27 cellular contexts compared by ENCODE assay signal in the genomic region with DNA sequence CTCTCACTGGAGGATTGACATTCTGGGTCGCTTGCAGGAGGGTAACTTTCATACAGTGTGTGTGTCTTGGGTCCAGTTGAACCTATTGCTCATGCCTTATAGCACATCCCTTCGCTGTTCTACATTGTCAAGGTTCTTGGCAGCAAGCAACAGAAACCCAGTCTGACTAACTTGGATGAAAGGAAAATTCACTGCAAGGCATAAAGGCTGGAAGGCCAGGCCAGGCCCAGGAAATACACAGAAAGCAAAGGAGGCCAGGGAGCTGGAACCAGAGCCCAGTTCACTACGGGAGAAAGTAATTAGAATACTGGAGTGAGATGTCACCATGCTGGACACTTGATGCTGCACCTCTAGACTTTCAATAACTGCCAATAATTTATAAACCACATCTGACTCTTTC.
DNase-seq lines count a peak whose midpoint lies in the region; ATAC-seq and TF ChIP-seq lines count a peak whose summit lies in the region.
"Had no signal": no experiment of that assay in that cellular context is flagged by ENCODE, and none has a peak within 500 bp of the region (broad histone marks: within the 10 kb centered on the region; RNA-seq: fewer than 3 reads in every experiment).

No MANE protein-coding gene starts in this region.

- peaks cover 60% of the 10 kb centered on the region for H3K4me1 Mint-ChIP-seq in activated T-cell treated with anti-CD3 and anti-CD28 coated beads, Interleukin-2, amount 50 U/mL, for 24 hours (ENCODE audit: low read depth)
- peaks cover 81% of the 10 kb centered on the region for H3K4me1 Mint-ChIP-seq in CD4-positive, alpha-beta T cell (ENCODE audit: low read depth)
- H3K4me1 Mint-ChIP-seq in activated CD8-positive, alpha-beta T cell treated with anti-CD3 and anti-CD28 coated beads for 36 hours (ENCODE audit: low read depth) = peaks cover 67% of the 10 kb centered on the region
- peaks cover 56 to 60% of the 10 kb centered on the region in 2 donors for H3K4me1 Mint-ChIP-seq in immature natural killer cell

- H3K27me3 Mint-ChIP-seq in activated T-cell treated with anti-CD3 and anti-CD28 coated beads, Interleukin-2, amount 50 U/mL, for 24 hours = no peaks in the 10 kb centered on the region
- H3K27me3 Mint-ChIP-seq in CD4-positive, alpha-beta T cell = no peaks in the 10 kb centered on the region
- H3K27me3 Mint-ChIP-seq in activated CD8-positive, alpha-beta T cell treated with anti-CD3 and anti-CD28 coated beads for 36 hours = no peaks in the 10 kb centered on the region
- peaks cover 1 to 11% (median 3%) of the 10 kb centered on the region in 3 donors for H3K27me3 Mint-ChIP-seq in immature natural killer cell (ENCODE audit: low read depth in 3 of 3)

- no peaks in the 10 kb centered on the region for H3K9me3 ChIP-seq in CD4-positive, alpha-beta T cell (ENCODE audit: control insufficient read depth, low read length)
- H3K9me3 ChIP-seq in GM23248 (ENCODE audit: low read depth) = no peaks in the 10 kb centered on the region
- H3K9me3 ChIP-seq: colonic mucosa, mucosa of descending colon, Peyer's patch had no signal

- H3K4me1 ChIP-seq in GM23248 (ENCODE audit: insufficient read depth) = no peaks in the 10 kb centered on the region
- H3K4me1 ChIP-seq: colonic mucosa, parathyroid adenoma had no signal

- intact Hi-C loops in CD4-positive, alpha-beta T cell (cut with DNase I, micrococcal nuclease) = no loop called here
- intact Hi-C loops in activated CD8-positive, alpha-beta T cell treated with anti-CD3 and anti-CD28 coated beads for 36 hours (cut with micrococcal nuclease) = no loop called here

- peak overlapping the region; percentile 22 for H3K27ac ChIP-seq in CD4-positive, alpha-beta T cell (ENCODE audit: low read depth, low read length)
- H3K27ac ChIP-seq in GM23248 = no peak overlapping the region
- H3K27ac ChIP-seq: colonic mucosa, epithelial cell of prostate, neural progenitor cell, parathyroid adenoma had no signal

- no peak overlapping the region for H3K4me3 ChIP-seq in GM23248
- H3K4me3 ChIP-seq: colonic mucosa, mucosa of descending colon, neural progenitor cell, Peyer's patch had no signal

- no peak for ATAC-seq in CD4-positive, alpha-beta T cell (ENCODE audit: poor library complexity)
- no peak for ATAC-seq in activated CD8-positive, alpha-beta T cell treated with anti-CD3 and anti-CD28 coated beads for 36 hours
- ATAC-seq in HG03469 (IDR thresholded peaks at IDR 0.05; ENCODE audit: unreplicated experiment) = no peak
- ATAC-seq: left cardiac atrium; mucosa of descending colon; stimulated activated memory B cell treated with anti-CD40 and anti-IgM and Interleukin-4, amounts not matched to agents 10 μg/mL and 1 μg/mL and 100 μg/mL, for 72 hours; WTC11 had no signal

- no peaks in the 10 kb centered on the region for H3K27me3 ChIP-seq in CD4-positive, alpha-beta T cell (ENCODE audit: control insufficient read depth, insufficient read depth, low read length)
- H3K27me3 ChIP-seq in GM23248 (replicated peaks; ENCODE audit: insufficient read depth) = no peaks in the 10 kb centered on the region
- H3K27me3 ChIP-seq: colonic mucosa, Peyer's patch had no signal

- no peak for DNase-seq in activated T-cell treated with anti-CD3 and anti-CD28 coated beads, Interleukin-2, amount 50 U/mL, for 24 hours
- DNase-seq in activated T-cell treated with anti-CD3 and anti-CD28 coated beads for 4 hours (no peak), immature natural killer cell (no peak), SKM-1 (lab: John Stamatoyannopoulos, UW; ENCODE audit: unreplicated experiment) (no peak), GM23248 (no peak)
- DNase-seq in CD4-positive, alpha-beta T cell = no peak
- no peak for DNase-seq in activated CD8-positive, alpha-beta T cell treated with anti-CD3 and anti-CD28 coated beads for 36 hours
- DNase-seq: activated gamma-delta T cell treated with Interleukin-2 at 50 U/mL for 16 hours; Calu3; colonic mucosa; DMS79; effector CD4-positive, alpha-beta T cell; GDM1; left cardiac atrium; mucosa of descending colon; NCI-H446 treated with DMSO at 0.1 percent for 48 hours; NCI-H82; Peyer's patch; retina; SHP77 had no signal

- POLR2A ChIA-PET in CD4-positive, alpha-beta T cell (lab: Charles Lee) = interaction anchor here (1.2 to 3.9 kb wide), 3 partner anchors 9 to 34 kb away, joined by 3 to 47 read pairs (median 5); no protein-coding TSS in a partner anchor
- POLR2A ChIA-PET in activated CD8-positive, alpha-beta T cell treated with anti-CD3 and anti-CD28 coated beads for 36 hours (lab: Charles Lee) = interaction anchor here (1.5 kb wide), 1 partner anchor 18 kb away, joined by 3 read pairs; no protein-coding TSS in a partner anchor

- no peaks in the 10 kb centered on the region for H4K20me1 ChIP-seq in GM23248 (ENCODE audit: insufficient read depth)

- in situ Hi-C loops in GM23248 (cut with MboI) = no loop called here

- H2AFZ ChIP-seq in GM23248 = no peak overlapping the region
- H2AFZ ChIP-seq: neural progenitor cell, parathyroid adenoma had no signal

- no peak overlapping the region for H3K9ac ChIP-seq in GM23248
- H3K9ac ChIP-seq: neural progenitor cell, parathyroid adenoma had no signal

- peak overlapping the region; percentile 93 for H3K27ac Mint-ChIP-seq in activated T-cell treated with anti-CD3 and anti-CD28 coated beads, Interleukin-2, amount 50 U/mL, for 24 hours
- peak overlapping the region; percentile 93 for H3K27ac Mint-ChIP-seq in CD4-positive, alpha-beta T cell
- peak overlapping the region; percentile 48 for H3K27ac Mint-ChIP-seq in activated CD8-positive, alpha-beta T cell treated with anti-CD3 and anti-CD28 coated beads for 36 hours
- H3K27ac Mint-ChIP-seq in immature natural killer cell = peak overlapping the region; percentile 83 to 97 (median 95)
- H3K27ac Mint-ChIP-seq: neural progenitor cell; stimulated activated memory B cell treated with anti-CD40 and anti-IgM and Interleukin-4, amounts not matched to agents 10 μg/mL and 1 μg/mL and 100 μg/mL, for 72 hours; type B pancreatic cell; WTC11 had no signal

- CTCF ChIA-PET in CD4-positive, alpha-beta T cell (lab: Charles Lee) = no interaction called here
- CTCF ChIA-PET in activated CD8-positive, alpha-beta T cell treated with anti-CD3 and anti-CD28 coated beads for 36 hours (lab: Charles Lee) = no interaction called here

- H3K9me2 ChIP-seq in GM23248 (ENCODE audit: insufficient read depth) = no peaks in the 10 kb centered on the region

- no peaks in the 10 kb centered on the region for H3F3A ChIP-seq in GM23248 (ENCODE audit: insufficient read depth)

- 57 to 60% methylated on average over 3 of the region's 3 CpGs for WGBS in GM23248 (ENCODE audit: low coverage in 1 of 2, low lambda C conversion rate in 2 of 2, missing lambda C conversion rate in 2 of 2), 2 experiments

- H3K9me3 Mint-ChIP-seq in activated T-cell treated with anti-CD3 and anti-CD28 coated beads, Interleukin-2, amount 50 U/mL, for 24 hours = peaks cover 8% of the 10 kb centered on the region
- no peaks in the 10 kb centered on the region for H3K9me3 Mint-ChIP-seq in CD4-positive, alpha-beta T cell
- H3K9me3 Mint-ChIP-seq in activated CD8-positive, alpha-beta T cell treated with anti-CD3 and anti-CD28 coated beads for 36 hours = no peaks in the 10 kb centered on the region
- H3K9me3 Mint-ChIP-seq in immature natural killer cell = peaks cover 0 to 3% (median 0%) of the 10 kb centered on the region in 6 donors
- H3K9me3 Mint-ChIP-seq: neural progenitor cell; stimulated activated memory B cell treated with anti-CD40 and anti-IgM and Interleukin-4, amounts not matched to agents 10 μg/mL and 1 μg/mL and 100 μg/mL, for 72 hours; type B pancreatic cell; WTC11 had no signal

- no peak overlapping the region for H3K4me3 Mint-ChIP-seq in activated T-cell treated with anti-CD3 and anti-CD28 coated beads, Interleukin-2, amount 50 U/mL, for 24 hours
- peak overlapping the region; percentile 35 for H3K4me3 Mint-ChIP-seq in CD4-positive, alpha-beta T cell
- no peak overlapping the region for H3K4me3 Mint-ChIP-seq in activated CD8-positive, alpha-beta T cell treated with anti-CD3 and anti-CD28 coated beads for 36 hours
- no peak overlapping the region for H3K4me3 Mint-ChIP-seq in immature natural killer cell
- H3K4me3 Mint-ChIP-seq: neural progenitor cell; stimulated activated memory B cell treated with anti-CD40 and anti-IgM and Interleukin-4, amounts not matched to agents 10 μg/mL and 1 μg/mL and 100 μg/mL, for 72 hours; type B pancreatic cell; WTC11 had no signal

- no peaks in the 10 kb centered on the region for H3K36me3 Mint-ChIP-seq in activated T-cell treated with anti-CD3 and anti-CD28 coated beads, Interleukin-2, amount 50 U/mL, for 24 hours (ENCODE audit: low read depth)
- H3K36me3 Mint-ChIP-seq in CD4-positive, alpha-beta T cell (ENCODE audit: low read depth) = no peaks in the 10 kb centered on the region
- no peaks in the 10 kb centered on the region for H3K36me3 Mint-ChIP-seq in activated CD8-positive, alpha-beta T cell treated with anti-CD3 and anti-CD28 coated beads for 36 hours (ENCODE audit: low read depth)
- H3K36me3 Mint-ChIP-seq in immature natural killer cell = no peaks in the 10 kb centered on the region
- H3K36me3 Mint-ChIP-seq: neural progenitor cell; stimulated activated memory B cell treated with anti-CD40 and anti-IgM and Interleukin-4, amounts not matched to agents 10 μg/mL and 1 μg/mL and 100 μg/mL, for 72 hours; type B pancreatic cell; WTC11 had no signal

- TF ChIP-seq CTCF in CD4-positive, alpha-beta T cell (IDR thresholded peaks at IDR 0.05) = no peak
- no peak for TF ChIP-seq CTCF in activated CD8-positive, alpha-beta T cell treated with anti-CD3 and anti-CD28 coated beads for 36 hours (IDR thresholded peaks at IDR 0.05)

- no peaks in the 10 kb centered on the region for H3K36me3 ChIP-seq in GM23248 (ENCODE audit: low read depth)
- H3K36me3 ChIP-seq: colonic mucosa, neural progenitor cell, Peyer's patch had no signal

- H3K79me2 ChIP-seq in GM23248 (ENCODE audit: insufficient read depth) = no peaks in the 10 kb centered on the region
- H3K79me2 ChIP-seq: parathyroid adenoma had no signal

- H3K4me2 ChIP-seq in GM23248 (ENCODE audit: unreplicated experiment) = no peak overlapping the region
- H3K4me2 ChIP-seq: neural progenitor cell had no signal
